1 cellular context compared by ENCODE assay signal in genomic region chr2:7722212-7722910, GRCh38.
TF ChIP-seq lines count a peak whose summit lies in the region.

No MANE protein-coding gene starts in this region.

TF ChIP-seq in GM23338, 12 proteins besides CTCF, POLR2A, EP300 and RAD21 (continued from another document):
- no peak for TF ChIP-seq ZNF462 (CRISPR knock-in tag; IDR thresholded peaks at IDR 0.05)
- no peak for TF ChIP-seq EZH2phosphoT487 (IDR thresholded peaks at IDR 0.05; ENCODE audit: unreplicated experiment)
- no peak for TF ChIP-seq POLR2AphosphoS5 (IDR thresholded peaks at IDR 0.05; ENCODE audit: low read depth)
- no peak for TF ChIP-seq ZNF331 (CRISPR knock-in tag; IDR thresholded peaks at IDR 0.05; ENCODE audit: low read depth)
- TF ChIP-seq, protein P1, sequence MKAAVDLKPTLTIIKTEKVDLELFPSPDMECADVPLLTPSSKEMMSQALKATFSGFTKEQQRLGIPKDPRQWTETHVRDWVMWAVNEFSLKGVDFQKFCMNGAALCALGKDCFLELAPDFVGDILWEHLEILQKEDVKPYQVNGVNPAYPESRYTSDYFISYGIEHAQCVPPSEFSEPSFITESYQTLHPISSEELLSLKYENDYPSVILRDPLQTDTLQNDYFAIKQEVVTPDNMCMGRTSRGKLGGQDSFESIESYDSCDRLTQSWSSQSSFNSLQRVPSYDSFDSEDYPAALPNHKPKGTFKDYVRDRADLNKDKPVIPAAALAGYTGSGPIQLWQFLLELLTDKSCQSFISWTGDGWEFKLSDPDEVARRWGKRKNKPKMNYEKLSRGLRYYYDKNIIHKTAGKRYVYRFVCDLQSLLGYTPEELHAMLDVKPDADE (IDR thresholded peaks at IDR 0.05), result no peak
- no peak for TF ChIP-seq JUNB (IDR thresholded peaks at IDR 0.05; ENCODE audit: unreplicated experiment)
- no peak for TF ChIP-seq REST (IDR thresholded peaks at IDR 0.05; ENCODE audit: unreplicated experiment)
- TF ChIP-seq STAT1 (IDR thresholded peaks at IDR 0.05; ENCODE audit: unreplicated experiment), result no peak
- no peak for TF ChIP-seq CREB1 (CRISPR knock-in tag; IDR thresholded peaks at IDR 0.05; ENCODE audit: low read depth)
